ENCODE assay signal across 22 cellular contexts in the genomic region with DNA sequence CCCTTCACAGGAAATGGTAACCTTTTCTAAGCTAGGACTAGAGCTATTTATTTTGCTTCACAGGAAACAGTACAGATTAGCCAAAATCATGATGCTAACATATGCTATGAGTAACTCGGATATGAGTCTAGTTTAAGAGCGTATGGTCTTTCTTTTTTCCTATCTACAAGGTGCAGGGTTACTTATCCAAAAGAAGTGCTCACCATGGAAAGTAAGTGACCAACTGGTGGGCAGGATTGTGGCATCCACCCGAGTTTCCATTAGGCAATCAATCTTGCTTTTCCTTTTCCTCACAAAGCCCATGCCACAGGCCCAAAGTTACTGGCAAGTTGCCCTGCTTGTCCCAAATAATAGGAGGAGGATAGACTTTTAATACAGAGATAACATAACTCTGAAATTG.
"Had no signal": no experiment of that assay in that cellular context is flagged by ENCODE, and none has a peak within 500 bp of the region (broad histone marks: within the 10 kb centered on the region; RNA-seq: fewer than 3 reads in every experiment).

No MANE protein-coding gene starts in this region.

- H3K36me3 ChIP-seq: brain microvascular endothelial cell had no signal

- H3K36me3 Mint-ChIP-seq: activated CD8-positive, alpha-beta memory T cell treated with anti-CD3 and anti-CD28 coated beads, Interleukin-2, amount 10 ng/mL, durations not matched to agents 7 days and 5 days; activated naive CD8-positive, alpha-beta T cell had no signal

- ATAC-seq: activated CD8-positive, alpha-beta memory T cell treated with anti-CD3 and anti-CD28 coated beads, Interleukin-2, amount 10 ng/mL, durations not matched to agents 7 days and 5 days; activated T-cell treated with anti-CD3 and anti-CD28 coated beads, Interleukin-2, amount 50 U/mL, for 4 hours; T-helper 17 cell had no signal

- H3K4me3 ChIP-seq: PC-9 had no signal

- DNase-seq: activated B cell treated with CpG ODN at 0.5 μM for 24 hours; activated CD4-positive, alpha-beta T cell treated with anti-CD3 and anti-CD28 coated beads for 1 hour; activated CD4-positive, alpha-beta T cell treated with anti-CD3 and anti-CD28 coated beads, Interleukin-2, amount 10 ng/mL, durations not matched to agents 24 days and 14 days; activated CD4-positive, alpha-beta T cell treated with anti-CD3 and anti-CD28 coated beads, Interleukin-2, amount 50 U/mL, for 48 hours; activated CD8-positive, alpha-beta memory T cell treated with anti-CD3 and anti-CD28 coated beads, Interleukin-2, amount 10 ng/mL, durations not matched to agents 7 days and 5 days; activated effector memory CD4-positive, alpha-beta T cell treated with anti-CD3 and anti-CD28 coated beads, Interleukin-2, amount 50 U/mL, for 16 hours; activated naive CD4-positive, alpha-beta T cell treated with anti-CD3 and anti-CD28 coated beads for 36 hours; activated T-cell treated with anti-CD3 and anti-CD28 coated beads, Interleukin-2, amount 50 U/mL, for 4 hours; amygdala; brain microvascular endothelial cell; MM.1S; NCI-H1930; NCI-H2171 treated with DMSO at 0.1 percent for 48 hours; NCI-H226; NCI-H526; PC-9; SIG-M5; T-helper 17 cell; T1000 had no signal

- H3K4me2 ChIP-seq: PC-9 had no signal

- H2AFZ ChIP-seq: PC-9 had no signal

- H3K4me1 Mint-ChIP-seq: activated B cell treated with CpG ODN at 0.5 μM for 24 hours; activated CD4-positive, alpha-beta T cell treated with anti-CD3 and anti-CD28 coated beads, Interleukin-2, amount 10 ng/mL, durations not matched to agents 24 days and 14 days; activated CD8-positive, alpha-beta memory T cell treated with anti-CD3 and anti-CD28 coated beads, Interleukin-2, amount 10 ng/mL, durations not matched to agents 7 days and 5 days; T-helper 17 cell had no signal

- H3K27ac Mint-ChIP-seq: activated B cell treated with CpG ODN at 0.5 μM for 24 hours; activated CD4-positive, alpha-beta T cell treated with anti-CD3 and anti-CD28 coated beads, Interleukin-2, amount 10 ng/mL, durations not matched to agents 24 days and 14 days; activated CD8-positive, alpha-beta memory T cell treated with anti-CD3 and anti-CD28 coated beads, Interleukin-2, amount 10 ng/mL, durations not matched to agents 7 days and 5 days; activated naive CD4-positive, alpha-beta T cell treated with anti-CD3 and anti-CD28 coated beads for 36 hours; activated naive CD8-positive, alpha-beta T cell; T-helper 17 cell had no signal

- FAIRE-seq: astrocyte, TTC549 had no signal

- H3K27me3 Mint-ChIP-seq: activated B cell treated with CpG ODN at 0.5 μM for 24 hours; activated CD4-positive, alpha-beta T cell treated with anti-CD3 and anti-CD28 coated beads, Interleukin-2, amount 10 ng/mL, durations not matched to agents 24 days and 14 days; activated CD8-positive, alpha-beta memory T cell treated with anti-CD3 and anti-CD28 coated beads, Interleukin-2, amount 10 ng/mL, durations not matched to agents 7 days and 5 days; activated naive CD8-positive, alpha-beta T cell; T-helper 17 cell had no signal

- H3K27ac ChIP-seq: brain microvascular endothelial cell, PC-9 had no signal

- H3K9me3 Mint-ChIP-seq: activated CD4-positive, alpha-beta T cell treated with anti-CD3 and anti-CD28 coated beads, Interleukin-2, amount 10 ng/mL, durations not matched to agents 24 days and 14 days; activated T-cell treated with anti-CD3 and anti-CD28 coated beads, Interleukin-2, amount 50 U/mL, for 4 hours had no signal

- H3K27me3 ChIP-seq: brain microvascular endothelial cell had no signal

- H3K4me3 Mint-ChIP-seq: activated B cell treated with CpG ODN at 0.5 μM for 24 hours; activated CD4-positive, alpha-beta T cell treated with anti-CD3 and anti-CD28 coated beads, Interleukin-2, amount 10 ng/mL, durations not matched to agents 24 days and 14 days; activated CD8-positive, alpha-beta memory T cell treated with anti-CD3 and anti-CD28 coated beads, Interleukin-2, amount 10 ng/mL, durations not matched to agents 7 days and 5 days; activated naive CD4-positive, alpha-beta T cell treated with anti-CD3 and anti-CD28 coated beads for 36 hours; activated naive CD8-positive, alpha-beta T cell; activated T-cell treated with anti-CD3 and anti-CD28 coated beads, Interleukin-2, amount 50 U/mL, for 4 hours; T-helper 17 cell had no signal
